In genomic region chr18:9136315-9137141, GRCh38 we compare ENCODE assay signal across 8 cellular contexts. TPM values are rescaled to one million over a fixed set of nuclear protein-coding genes. Genes with fewer than 3 reads are reported as not detected.
DNase-seq lines count a peak whose midpoint lies in the region; ATAC-seq, FAIRE-seq and TF ChIP-seq lines count a peak whose summit lies in the region.

TSS of gene ANKRD12 (plus strand) at chr18:9136781. CDS start at chr18:9182433, 45,652 bp downstream.

- no peaks in the 10 kb centered on the region for H3K27me3 ChIP-seq in GM23248 (replicated peaks; ENCODE audit: insufficient read depth)
- H3K27me3 ChIP-seq in Karpas-422 (ENCODE audit: low read length), result no peaks in the 10 kb centered on the region
- no peaks in the 10 kb centered on the region for H3K27me3 ChIP-seq in esophagus squamous epithelium

- no peaks in the 10 kb centered on the region for H3K9me3 Mint-ChIP-seq in activated T-cell treated with anti-CD3 and anti-CD28 coated beads, Interleukin-2, amount 50 U/mL, for 72 hours

- H3K27ac Mint-ChIP-seq in activated T-cell treated with anti-CD3 and anti-CD28 coated beads, Interleukin-2, amount 50 U/mL, for 72 hours, result peak within 1 kb of the TSS; percentile 100

- peak within 1 kb of the TSS; percentile 68 for H2AFZ ChIP-seq in GM23248
- peak within 1 kb of the TSS; percentile 59 for H2AFZ ChIP-seq in Karpas-422 (ENCODE audit: low read length)

- H3K36me3 ChIP-seq in GM23248 (ENCODE audit: low read depth) (peaks cover 16% of the 10 kb centered on the region; the same call in 1 of the 2 replicates), Karpas-422 (ENCODE audit: insufficient read depth, low read length) (peaks cover 19% of the 10 kb centered on the region; the same call in 1 of the 2 replicates), esophagus squamous epithelium (peaks cover 0 to 29% (median 0%) of the 10 kb centered on the region in 3 donors)

- TF ChIP-seq POLR2A in esophagus squamous epithelium (IDR thresholded peaks at IDR 0.05), result peak in 3 of 4 donors; percentile 49 to 89 (median 81)

- H3K9ac ChIP-seq in GM23248 (peak within 1 kb of the TSS; percentile 98), Karpas-422 (ENCODE audit: low read length) (peak within 1 kb of the TSS; percentile 78)

- peak in 2 of 6 experiments; percentile 1 to 8 for TF ChIP-seq CTCF in esophagus squamous epithelium (IDR thresholded peaks at IDR 0.05)

- H3F3A ChIP-seq in GM23248 (ENCODE audit: insufficient read depth), result peaks cover 59% of the 10 kb centered on the region

- H3K79me2 ChIP-seq in GM23248 (ENCODE audit: insufficient read depth) (peaks cover 65% of the 10 kb centered on the region), Karpas-422 (ENCODE audit: low read length) (peaks cover 48% of the 10 kb centered on the region)

- peak within 1 kb of the TSS; percentile 98 for H3K4me2 ChIP-seq in GM23248 (ENCODE audit: unreplicated experiment)
- peak within 1 kb of the TSS; percentile 77 for H3K4me2 ChIP-seq in Karpas-422 (ENCODE audit: low read depth, low read length, poor library complexity, severe bottlenecking)

- 1% methylated on average over 55 to 78 of the region's 94 CpGs for WGBS in GM23248 (ENCODE audit: low coverage in 1 of 2, low lambda C conversion rate in 2 of 2, missing lambda C conversion rate in 2 of 2), 2 experiments
- 0% methylated on average over 28 of the region's 94 CpGs; no CpG with 5 or more reads in 1 of the 2 donors for WGBS in esophagus squamous epithelium, 2 donors

- H3K9me3 ChIP-seq in GM23248 (ENCODE audit: low read depth) (no peaks in the 10 kb centered on the region), Karpas-422 (ENCODE audit: low read length) (no peaks in the 10 kb centered on the region), esophagus squamous epithelium (no peaks in the 10 kb centered on the region)

- no peaks in the 10 kb centered on the region for H3K9me2 ChIP-seq in GM23248 (ENCODE audit: insufficient read depth)
- H3K9me2 ChIP-seq in Karpas-422 (replicated peaks; ENCODE audit: insufficient read depth, low read length), result no peaks in the 10 kb centered on the region

- peaks cover 30 to 47% of the 10 kb centered on the region in 2 donors for H3K36me3 Mint-ChIP-seq in activated T-cell treated with anti-CD3 and anti-CD28 coated beads, Interleukin-2, amount 50 U/mL, for 72 hours (ENCODE audit: insufficient read depth in 2 of 2)

- H4K20me1 ChIP-seq in GM23248 (ENCODE audit: insufficient read depth), result no peaks in the 10 kb centered on the region
- peaks cover 31% of the 10 kb centered on the region for H4K20me1 ChIP-seq in Karpas-422 (ENCODE audit: insufficient read depth, low read depth, low read length)

- peak within 1 kb of the TSS; percentile 95 to 98 for H3K4me3 Mint-ChIP-seq in activated T-cell treated with anti-CD3 and anti-CD28 coated beads, Interleukin-2, amount 50 U/mL, for 72 hours

- H3K27ac ChIP-seq in GM23248 (peak within 1 kb of the TSS; percentile 98), Karpas-422 (ENCODE audit: low read length) (peak within 1 kb of the TSS; percentile 83), esophagus squamous epithelium (peak within 1 kb of the TSS; percentile 97 to 100 (median 99))

- peaks cover 65% of the 10 kb centered on the region for H3K4me1 Mint-ChIP-seq in activated T-cell treated with anti-CD3 and anti-CD28 coated beads, Interleukin-2, amount 50 U/mL, for 72 hours (ENCODE audit: low read depth)

- in situ Hi-C loops in GM23248 (cut with MboI), result no loop called here

- H3K4me1 ChIP-seq in GM23248 (ENCODE audit: insufficient read depth) (peaks cover 28% of the 10 kb centered on the region), Karpas-422 (ENCODE audit: low read length) (peaks cover 70% of the 10 kb centered on the region), esophagus squamous epithelium (peaks cover 29 to 73% (median 42%) of the 10 kb centered on the region in 3 donors)

- H3K4me3 ChIP-seq in GM23248 (peak within 1 kb of the TSS; percentile 83), Karpas-422 (ENCODE audit: low read length) (peak within 1 kb of the TSS; percentile 77), esophagus squamous epithelium (peak within 1 kb of the TSS; percentile 71 to 82 (median 80))

- peak; percentile 74 to 75 for ATAC-seq in activated T-cell treated with anti-CD3 and anti-CD28 coated beads, Interleukin-2, amount 50 U/mL, for 72 hours (replicated peaks in 1 of 2)

- intact Hi-C loops in esophagus squamous epithelium (cut with DNase I), result loop anchor here (2.0 kb wide), 1 partner anchor 34 kb away; the partner anchor contains the start of gene NDUFV2

- H3K27me3 Mint-ChIP-seq in activated T-cell treated with anti-CD3 and anti-CD28 coated beads, Interleukin-2, amount 50 U/mL, for 72 hours (ENCODE audit: low read depth), result no peaks in the 10 kb centered on the region

- no peak for FAIRE-seq in RCC 7860 (lab: Jason Lieb, UNC)

- peak; percentile 89 for DNase-seq in DMS79 treated with DMSO at 0.1 percent for 48 hours (lab: John Stamatoyannopoulos, UW)
- peak; percentile 98 for DNase-seq in GM23248
- peak; percentile 98 for DNase-seq in Karpas-422
- peak; percentile 93 for DNase-seq in RCC 7860 (ENCODE audit: low spot score)
- peak; percentile 98 for DNase-seq in activated T-cell treated with anti-CD3 and anti-CD28 coated beads, Interleukin-2, amount 50 U/mL, for 72 hours
- peak; percentile 93 for DNase-seq in esophagus squamous epithelium (lab: John Stamatoyannopoulos, UW)
- DNase-seq in myocyte (ENCODE audit: low read depth), result peak; percentile 96
- DNase-seq in stimulated activated CD8-positive, alpha-beta memory T cell treated with anti-CD3 and anti-CD28 coated beads, Interleukin-7, amount 100 ng/mL, for 4 hours (ENCODE audit: low read depth in 2 of 2), result peak; percentile 91 to 99

RNA-seq across cellular contexts. Expression of gene ANKRD12, which starts in this region (rescaled TPM):
- 16.5 and 29.6 TPM in 2 replicates for total RNA-seq in GM23248 (2014; rRNA removed; shearing (Covaris generic))
- polyA plus RNA-seq in GM23248 (2016; fragmentation: Nextera tagmentation; extraction: Ambion mirVana), result 30.4 and 34.8 TPM in 2 replicates
- 16.8 and 23.4 TPM in 2 replicates for total RNA-seq in Karpas-422 (2014; rRNA removed; shearing (Covaris generic); ENCODE audit: low replicate concordance)
- 100 to 1,000 TPM in 1 of 2 donors, 10 to 100 TPM in 1; 84.4 to 123 TPM for total RNA-seq in activated T-cell treated with anti-CD3 and anti-CD28 coated beads, Interleukin-2, amount 50 U/mL, for 72 hours
- 10 to 100 TPM; 13.0 to 60.3 (median 23.4) TPM for total RNA-seq in esophagus squamous epithelium
- 31.5 and 36.3 TPM in 2 replicates for total RNA-seq in myocyte
- 9.8 TPM for polyA plus RNA-seq in myocyte (2012)

Comparison
In these comparisons a context has a peak if more than half of its experiments do, and no peak if none do; other contexts are left out.
1. Peak in every context shown above with its lines: DNase-seq, ATAC-seq, H3K4me3 ChIP-seq and H3K27ac ChIP-seq.